ENCODE assay signal across 24 cellular contexts in the genomic region with DNA sequence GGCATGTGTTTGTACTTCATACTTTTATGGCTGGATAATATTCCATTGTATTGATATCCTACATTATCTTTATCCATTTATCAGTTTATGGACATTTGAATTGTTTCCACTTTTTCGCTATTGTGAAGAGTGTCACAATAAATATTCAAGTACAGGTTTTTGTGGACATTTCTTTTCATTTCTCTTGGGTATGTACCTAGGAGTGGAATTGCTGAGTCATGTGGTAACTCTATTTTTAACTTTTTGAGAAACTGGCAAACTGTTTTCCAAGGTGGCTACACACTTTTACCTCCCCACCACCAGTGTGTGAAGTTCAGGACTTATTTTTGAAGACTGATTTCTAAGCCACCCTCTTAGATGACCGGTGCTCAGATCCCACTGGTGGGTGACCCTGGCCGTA. TPM values are rescaled to one million over a fixed set of nuclear protein-coding genes. Genes with fewer than 3 reads are reported as not detected.
DNase-seq lines count a peak whose midpoint lies in the region; ATAC-seq, FAIRE-seq and TF ChIP-seq lines count a peak whose summit lies in the region.
"Had no signal": no experiment of that assay in that cellular context is flagged by ENCODE, and none has a peak within 500 bp of the region (broad histone marks: within the 10 kb centered on the region; RNA-seq: fewer than 3 reads in every experiment).

No MANE protein-coding gene starts in this region.

- WGBS in A549 (ENCODE audit: missing lambda C conversion rate) = 12% methylated on average over 3 of the region's 3 CpGs
- WGBS in IMR-90 (ENCODE audit: extremely low coverage in 2 of 2, insufficient read length in 1 of 2), 2 experiments = no CpG with 5 or more reads among the region's 3 CpGs
- WGBS in mammary epithelial cell (ENCODE audit: low coverage, missing lambda C conversion rate) = 80% methylated on average over 3 of the region's 3 CpGs

- TF ChIP-seq POLR2A in A549 (IDR thresholded peaks at IDR 0.05; ENCODE audit: low read length) = no peak
- no peak for TF ChIP-seq POLR2A in IMR-90 (IDR thresholded peaks at IDR 0.05; ENCODE audit: low read depth, low read length)

- in situ Hi-C loops in IMR-90 (cut with MboI; ENCODE audit: low sequenced_read_pairs) (no loop called here), mammary epithelial cell (cut with MboI; ENCODE audit: low sequenced_read_pairs in 2 of 2) (no loop called here)

- no peak overlapping the region for H4K8ac ChIP-seq in IMR-90 (ENCODE audit: low read depth in 2 of 2, low read length in 2 of 2)

- no peak overlapping the region for H3K56ac ChIP-seq in IMR-90 (ENCODE audit: extremely low read depth, insufficient read depth, low read length)

- H3K23ac ChIP-seq in IMR-90 (ENCODE audit: low read depth, low read length) = no peak overlapping the region

- no peaks in the 10 kb centered on the region for H3K36me3 ChIP-seq in IMR-90 (ENCODE audit: control insufficient read depth, insufficient read depth, low read length)
- no peaks in the 10 kb centered on the region for H3K36me3 ChIP-seq in mammary epithelial cell (ENCODE audit: insufficient read depth, low read length)
- no peaks in the 10 kb centered on the region for H3K36me3 ChIP-seq in neural progenitor cell
- H3K36me3 ChIP-seq: BE2C had no signal

- intact Hi-C loops in IMR-90 (cut with micrococcal nuclease) = no loop called here
- intact Hi-C loops in mammary epithelial cell (cut with micrococcal nuclease) = loop anchor here (2.0 to 5.0 kb wide), 2 partner anchors 36 to 39 kb away; a partner anchor contains a TSS

- POLR2A ChIA-PET in A549 (lab: Yijun Ruan, JAX) = no interaction called here
- POLR2A ChIA-PET in IMR-90 (lab: Charles Lee; ENCODE audit: unreplicated experiment) = no interaction called here

- H3K27ac ChIP-seq in A549 (no peak overlapping the region), IMR-90 (ENCODE audit: insufficient read depth, low read length) (no peak overlapping the region), mammary epithelial cell (ENCODE audit: insufficient read depth, low read depth, low read length) (peak overlapping the region; percentile 55), neural progenitor cell (no peak overlapping the region)
- H3K27ac ChIP-seq: HL-60 had no signal

- dilution Hi-C loops in IMR-90 (cut with HindIII; ENCODE audit: low sequenced_read_pairs, unreplicated experiment) = no loop called here
- dilution Hi-C loops in mammary epithelial cell (cut with HindIII; ENCODE audit: low sequenced_read_pairs) = no loop called here

- H3K27me3 Mint-ChIP-seq in neural progenitor cell (ENCODE audit: insufficient read depth, low read depth) = no peaks in the 10 kb centered on the region
- H3K27me3 Mint-ChIP-seq: CD4-positive, CD25-positive, alpha-beta regulatory T cell; IgD-negative memory B cell had no signal

- H3K4me3 Mint-ChIP-seq in neural progenitor cell = peak overlapping the region; percentile 23
- H3K4me3 Mint-ChIP-seq: CD4-positive, CD25-positive, alpha-beta regulatory T cell; CD8-positive, alpha-beta memory T cell; GM23338; HFFc6; IgD-negative memory B cell had no signal

- H4K91ac ChIP-seq in IMR-90 (ENCODE audit: insufficient read depth, low read depth, low read length) = no peak overlapping the region

- no peaks in the 10 kb centered on the region for H3K4me1 ChIP-seq in A549
- no peaks in the 10 kb centered on the region for H3K4me1 ChIP-seq in IMR-90 (ENCODE audit: control insufficient read depth, insufficient read depth, low read length)
- peaks cover 35% of the 10 kb centered on the region for H3K4me1 ChIP-seq in mammary epithelial cell (ENCODE audit: insufficient read depth, low read length)
- no peaks in the 10 kb centered on the region for H3K4me1 ChIP-seq in neural progenitor cell
- H3K4me1 ChIP-seq: BE2C, Caco-2 had no signal

- no peaks in the 10 kb centered on the region for H3K79me1 ChIP-seq in IMR-90 (ENCODE audit: low read depth in 1 of 2, low read length in 2 of 2)

- H2BK5ac ChIP-seq in IMR-90 (ENCODE audit: low read depth, low read length, poor library complexity, severe bottlenecking) = no peak overlapping the region

- H4K20me1 ChIP-seq in IMR-90 (ENCODE audit: insufficient read depth, low read length) (no peaks in the 10 kb centered on the region), mammary epithelial cell (ENCODE audit: insufficient read depth, low read length) (no peaks in the 10 kb centered on the region), neural progenitor cell (ENCODE audit: low read depth) (no peaks in the 10 kb centered on the region)

- H2AK9ac ChIP-seq in IMR-90 (replicated peaks; ENCODE audit: low read depth, low read length, poor library complexity) = no peak overlapping the region

- no peak for TF ChIP-seq RAD21 in A549 (conservative IDR thresholded peaks at IDR 0.05 in 1 of 2, IDR thresholded peaks at IDR 0.05 in 1 of 2)
- no peak for TF ChIP-seq RAD21 in IMR-90 (IDR thresholded peaks at IDR 0.05; ENCODE audit: low read length)

- H2BK20ac ChIP-seq in IMR-90 (ENCODE audit: low read depth, low read length) = no peak overlapping the region

- H2AK5ac ChIP-seq in IMR-90 (ENCODE audit: low read depth, low read length) = no peak overlapping the region

- H3K4me1 Mint-ChIP-seq in neural progenitor cell = peaks cover 3% of the 10 kb centered on the region
- H3K4me1 Mint-ChIP-seq: CD4-positive, CD25-positive, alpha-beta regulatory T cell; CD8-positive, alpha-beta memory T cell; GM23338; IgD-negative memory B cell had no signal

- H3K4me2 ChIP-seq in A549 = no peak overlapping the region
- H3K4me2 ChIP-seq in IMR-90 (ENCODE audit: low read depth, low read length) = no peak overlapping the region
- no peak overlapping the region for H3K4me2 ChIP-seq in mammary epithelial cell (ENCODE audit: insufficient read depth, low read depth, low read length)
- H3K4me2 ChIP-seq in neural progenitor cell = no peak overlapping the region
- H3K4me2 ChIP-seq: GM23338 had no signal

- H3K14ac ChIP-seq in IMR-90 (replicated peaks; ENCODE audit: low read depth, low read length) = no peak overlapping the region

- BruUV-seq in IMR-90 (replicated peaks; lab: Mats Ljungman, UMichigan) (no TSS peak), mammary epithelial cell (replicated peaks; lab: Mats Ljungman, UMichigan) (no TSS peak)

- H3K18ac ChIP-seq in IMR-90 (ENCODE audit: low read depth, low read length) = no peak overlapping the region

- H3K4me3 ChIP-seq in A549 = no peak overlapping the region
- no peak overlapping the region for H3K4me3 ChIP-seq in IMR-90 (ENCODE audit: insufficient read depth, low read depth, low read length)
- no peak overlapping the region for H3K4me3 ChIP-seq in mammary epithelial cell (replicated peaks in 1 of 3; ENCODE audit: insufficient read depth in 1 of 3, low read depth in 2 of 3, low read length in 3 of 3)
- no peak overlapping the region for H3K4me3 ChIP-seq in neural progenitor cell
- H3K4me3 ChIP-seq: GM23338 had no signal

- H4K5ac ChIP-seq in IMR-90 (ENCODE audit: low read depth, low read length) = no peak overlapping the region

- no peak overlapping the region for H3K27ac Mint-ChIP-seq in neural progenitor cell
- H3K27ac Mint-ChIP-seq: CD4-positive, CD25-positive, alpha-beta regulatory T cell; CD8-positive, alpha-beta memory T cell; GM23338; HFFc6; IgD-negative memory B cell had no signal

- H2AFZ ChIP-seq in IMR-90 (replicated peaks; ENCODE audit: low read length, poor library complexity) (no peak overlapping the region), mammary epithelial cell (ENCODE audit: low read depth, low read length) (peak overlapping the region; percentile 38), neural progenitor cell (replicated peaks) (no peak overlapping the region)
- H2AFZ ChIP-seq: GM23338 had no signal

- H3K9me3 ChIP-seq in A549 (no peaks in the 10 kb centered on the region), IMR-90 (ENCODE audit: control insufficient read depth, insufficient read depth, low read length) (peaks cover 20% of the 10 kb centered on the region), mammary epithelial cell (replicated peaks; ENCODE audit: insufficient read depth, low read length) (no peaks in the 10 kb centered on the region), neural progenitor cell (ENCODE audit: low read depth) (no peaks in the 10 kb centered on the region)
- H3K9me3 ChIP-seq: BE2C, Caco-2 had no signal

- no peaks in the 10 kb centered on the region for H3K9me3 Mint-ChIP-seq in neural progenitor cell

- ATAC-seq in A549 (no peak), IMR-90 (ENCODE audit: low read depth) (no peak)
- ATAC-seq: GM23338 had no signal

- no peaks in the 10 kb centered on the region for H3K9me1 ChIP-seq in IMR-90 (ENCODE audit: insufficient read depth, low read length)

- H3K36me3 Mint-ChIP-seq in neural progenitor cell = no peaks in the 10 kb centered on the region
- H3K36me3 Mint-ChIP-seq: CD4-positive, CD25-positive, alpha-beta regulatory T cell; CD8-positive, alpha-beta memory T cell had no signal

- TF ChIP-seq CTCF in A549 (IDR thresholded peaks at IDR 0.05) (no peak), IMR-90 (conservative IDR thresholded peaks at IDR 0.05; ENCODE audit: low read depth, low read length) (no peak), mammary epithelial cell (conservative IDR thresholded peaks at IDR 0.05 in 1 of 2, IDR thresholded peaks at IDR 0.05 in 1 of 2; ENCODE audit: extremely low read depth in 1 of 2, insufficient read depth in 1 of 2, low read depth in 1 of 2, low read length in 2 of 2) (no peak), neural progenitor cell (IDR thresholded peaks at IDR 0.05) (no peak)

- H3K27me3 ChIP-seq in IMR-90 (ENCODE audit: control insufficient read depth, insufficient read depth, low read length) = no peaks in the 10 kb centered on the region
- H3K27me3 ChIP-seq in mammary epithelial cell (ENCODE audit: insufficient read depth, low read length) = no peaks in the 10 kb centered on the region
- no peaks in the 10 kb centered on the region for H3K27me3 ChIP-seq in neural progenitor cell
- H3K27me3 ChIP-seq: BE2C had no signal

- no peak for FAIRE-seq in A549 (lab: Jason Lieb, UNC)
- FAIRE-seq: D721Med, GM12892, GM18507, H54 had no signal

- H3K79me2 ChIP-seq in mammary epithelial cell (ENCODE audit: insufficient read depth, low read length) = no peaks in the 10 kb centered on the region
- H3K79me2 ChIP-seq in neural progenitor cell (ENCODE audit: low read depth) = no peaks in the 10 kb centered on the region

- DNase-seq in A549 (ENCODE audit: low read depth in 1 of 2, low spot score in 1 of 2) (no peak), IMR-90 (no peak), mammary epithelial cell (no peak), neural progenitor cell (ENCODE audit: low spot score) (no peak), COLO829 (ENCODE audit: low spot score) (no peak), NCI-H1930 (lab: John Stamatoyannopoulos, UW) (no peak)
- DNase-seq: ACHN; BE2C; C1 segment of cervical spinal cord; Caco-2; CD4-positive, CD25-positive, alpha-beta regulatory T cell; CD8-positive, alpha-beta memory T cell; DMS79; GDM1; HCEC 1CT; HFFc6 had no signal

- H2BK120ac ChIP-seq in IMR-90 (ENCODE audit: low read depth, low read length) = no peak overlapping the region

- H3K4ac ChIP-seq in IMR-90 (ENCODE audit: low read depth, low read length) = no peak overlapping the region

- no peak for TF ChIP-seq EP300 in A549 (IDR thresholded peaks at IDR 0.05)

- no peak overlapping the region for H2BK15ac ChIP-seq in IMR-90 (ENCODE audit: low read depth, low read length)

- no peaks in the 10 kb centered on the region for H3F3A ChIP-seq in neural progenitor cell (ENCODE audit: low read depth)

- H3K9ac ChIP-seq in IMR-90 (ENCODE audit: low read depth, low read length) (no peak overlapping the region), mammary epithelial cell (ENCODE audit: insufficient read depth, low read length) (no peak overlapping the region), neural progenitor cell (no peak overlapping the region)

- CTCF ChIA-PET in A549 (lab: Yijun Ruan, JAX) (no interaction called here), IMR-90 (lab: Yijun Ruan, JAX) (no interaction called here), mammary epithelial cell (lab: Charles Lee; ENCODE audit: low non-redundant PET) (no interaction called here)

RNA-seq across cellular contexts. Expression of a gene that starts 39.0 kb away (rescaled TPM):
- polyA plus RNA-seq in A549 (2011; rRNA removed) = not detected in 2 replicates
- polyA plus RNA-seq in A549 (2012; cell fraction: cytosol; rRNA removed) = not detected in 2 replicates
- not detected in 2 replicates for polyA plus RNA-seq in A549 (2012; cell fraction: nucleus; rRNA removed)
- not detected in 3 replicates for polyA plus RNA-seq in A549 (2017; fragmentation: RNase III; extraction: RNeasy Plus Mini Kit Qiagen cat#74134 plus additional on column Dnase treatment)
- not detected in 2 replicates for polyA minus RNA-seq in A549 (2011; rRNA and poly(A)+ RNA removed)
- total RNA-seq in IMR-90 (2012; rRNA removed) = under 0.01 TPM in 2 replicates
- polyA plus RNA-seq in IMR-90 (2012; rRNA removed) = 0.02 TPM in 1 of 2 replicates, not detected in the other
- under 0.01 TPM in 1 of 2 replicates, not detected in the other for polyA plus RNA-seq in IMR-90 (2012; cell fraction: cytosol; rRNA removed)
- not detected in 2 replicates for polyA plus RNA-seq in IMR-90 (2012; cell fraction: nucleus; rRNA removed; ENCODE audit: low replicate concordance)
- 1 to 10 TPM; 4.7 to 8.1 TPM for total RNA-seq in mammary epithelial cell
- 3.6 TPM for polyA plus RNA-seq in mammary epithelial cell
- polyA minus RNA-seq in mammary epithelial cell = 7.0 TPM
- 0.03 TPM in 1 of 2 replicates, not detected in the other for total RNA-seq in neural progenitor cell (ENCODE audit: low replicate concordance)
- total RNA-seq: A172; Caco-2; CD4-positive, CD25-positive, alpha-beta regulatory T cell; CD8-positive, alpha-beta memory T cell had no signal
- polyA plus RNA-seq: CD4-positive, CD25-positive, alpha-beta regulatory T cell; CD8-positive, alpha-beta memory T cell; GM23338; IgD-negative memory B cell had no signal
